ENCODE assay signal across 8 cellular contexts in the genomic region with DNA sequence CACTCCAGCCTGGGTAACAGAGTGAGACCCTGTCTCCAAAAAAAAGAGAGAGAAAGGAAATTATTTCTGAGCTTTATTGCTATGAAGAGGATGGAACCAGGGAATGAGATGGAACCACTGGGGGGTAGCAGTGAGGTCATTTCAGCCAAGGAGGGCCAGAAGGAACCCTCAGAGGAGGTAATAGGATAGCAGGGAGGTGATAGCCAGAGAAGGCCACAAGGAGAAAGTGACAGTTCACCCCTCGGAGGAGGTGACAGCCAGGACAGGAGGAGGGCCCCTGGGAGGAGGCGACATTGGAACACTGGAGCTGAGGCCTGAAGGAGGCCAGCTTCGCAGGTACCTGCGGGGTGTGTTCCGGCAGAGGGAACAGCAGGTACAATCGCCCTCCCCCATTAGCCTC. TPM values are rescaled to one million over a fixed set of nuclear protein-coding genes. Genes with fewer than 3 reads are reported as not detected.
DNase-seq lines count a peak whose midpoint lies in the region; ATAC-seq and TF ChIP-seq lines count a peak whose summit lies in the region.

No MANE protein-coding gene starts in this region.

- no peaks in the 10 kb centered on the region for H3K27me3 ChIP-seq in heart right ventricle
- no peaks in the 10 kb centered on the region for H3K27me3 ChIP-seq in PC-3 (ENCODE audit: low read length)
- H3K27me3 ChIP-seq in duodenal mucosa (ENCODE audit: control insufficient read depth in 1 of 2, insufficient read depth in 2 of 2, low read length in 2 of 2): no peaks in the 10 kb centered on the region

- H3K9ac ChIP-seq in PC-3 (ENCODE audit: low read length) (0 out of 2 replicates have a peak overlapping the region, but pooled peaks have one; percentile 11), duodenal mucosa (ENCODE audit: low read depth in 1 of 2, low read length in 2 of 2) (peak overlapping the region; percentile 84 to 86)

- POLR2A ChIA-PET in PC-3 (lab: Charles Lee; ENCODE audit: unreplicated experiment): interaction anchor here (0.5 kb wide), 1 partner anchor 9 kb away, joined by 14 read pairs; no protein-coding TSS in a partner anchor

- H3K27ac Mint-ChIP-seq in osteocyte (ENCODE audit: unreplicated experiment): no peak overlapping the region

- no peaks in the 10 kb centered on the region for H3K9me2 ChIP-seq in PC-3 (replicated peaks; ENCODE audit: low read length)

- BruUV-seq in PC-3 (replicated peaks; lab: Mats Ljungman, UMichigan): no TSS peak

- peak overlapping the region; percentile 81 for H3K4me3 Mint-ChIP-seq in osteocyte (ENCODE audit: unreplicated experiment)

- CTCF ChIA-PET in PC-3 (lab: Charles Lee): interaction anchor here (0.5 to 1.1 kb wide), 5 partner anchors 11 to 77 kb away, joined by 3 to 8 read pairs (median 3); no protein-coding TSS in a partner anchor

- peak in 2 of 8 donors; percentile 6 to 31 for ATAC-seq in heart right ventricle
- no peak for ATAC-seq in left ventricle myocardium superior
- peak; percentile 59 for ATAC-seq in PC-3
- no peak for ATAC-seq in GM21717 (IDR thresholded peaks at IDR 0.05; ENCODE audit: unreplicated experiment)

- H4K20me1 ChIP-seq in PC-3 (ENCODE audit: low read length): no peaks in the 10 kb centered on the region

- TF ChIP-seq CTCF in heart right ventricle (IDR thresholded peaks at IDR 0.05) (peak in 4 of 9 donors; percentile 9 to 30 (median 24)), PC-3 (conservative IDR thresholded peaks at IDR 0.05; ENCODE audit: low read depth, low read length) (peak; percentile 48), osteocyte (IDR thresholded peaks at IDR 0.05) (peak; percentile 22)

- DNase-seq in heart right ventricle (no peak), left ventricle myocardium superior (no peak), PC-3 (peak; percentile 28), osteocyte (ENCODE audit: extremely low spot score, unreplicated experiment) (no peak), mucosa of gallbladder (ENCODE audit: low spot score) (no peak), retina (no peak)

- no peaks in the 10 kb centered on the region for H3F3A ChIP-seq in PC-3 (ENCODE audit: low read length, unreplicated experiment)

- H3K4me1 ChIP-seq in heart right ventricle (peaks cover 10 to 37% (median 21%) of the 10 kb centered on the region in 9 donors), PC-3 (ENCODE audit: insufficient read depth, low read length) (peaks cover 24% of the 10 kb centered on the region), duodenal mucosa (ENCODE audit: control insufficient read depth in 1 of 2, insufficient read depth in 2 of 2, low read length in 2 of 2) (peaks cover 15 to 31% of the 10 kb centered on the region in 2 donors)

- no peaks in the 10 kb centered on the region for H3K27me3 Mint-ChIP-seq in osteocyte (ENCODE audit: unreplicated experiment)

- peaks cover 10% of the 10 kb centered on the region for H3K36me3 Mint-ChIP-seq in osteocyte (ENCODE audit: unreplicated experiment)

- H3K27ac ChIP-seq in heart right ventricle (peak overlapping the region in 6 of 10 donors; percentile 74 to 91 (median 87)), PC-3 (ENCODE audit: low read length) (no peak overlapping the region), duodenal mucosa (ENCODE audit: low read depth, low read length) (no peak overlapping the region)

- intact Hi-C loops in heart right ventricle (cut with DNase I) (loop anchor here in 2 of 10 donors (5.0 kb wide), 2 partner anchors 48 to 62 kb away; a partner anchor contains a TSS), left ventricle myocardium superior (cut with micrococcal nuclease) (no loop called here), PC-3 (cut with micrococcal nuclease) (no loop called here)

- peak overlapping the region; percentile 91 for H3K4me2 ChIP-seq in PC-3 (ENCODE audit: low read length)

- H3K4me1 Mint-ChIP-seq in osteocyte (ENCODE audit: unreplicated experiment): peaks cover 14% of the 10 kb centered on the region

- peak overlapping the region; percentile 72 for H2AFZ ChIP-seq in PC-3 (ENCODE audit: low read length)

- H3K36me3 ChIP-seq in heart right ventricle (peaks cover 0 to 21% (median 0%) of the 10 kb centered on the region in 9 donors), PC-3 (ENCODE audit: low read depth, low read length) (no peaks in the 10 kb centered on the region), duodenal mucosa (ENCODE audit: control insufficient read depth in 1 of 2, insufficient read depth in 2 of 2, low read length in 2 of 2) (peaks cover 0 to 9% of the 10 kb centered on the region in 2 donors)

- H3K4me3 ChIP-seq in heart right ventricle (peak overlapping the region in 9 of 10 donors; percentile 63 to 97 (median 91)), PC-3 (ENCODE audit: low read length) (peak overlapping the region; percentile 85), duodenal mucosa (ENCODE audit: low read depth in 1 of 2, low read length in 2 of 2) (peak overlapping the region; percentile 83 to 90)

- H3K79me2 ChIP-seq in PC-3 (ENCODE audit: low read length): no peaks in the 10 kb centered on the region

- 41 to 43% methylated on average over 6 of the region's 6 CpGs for WGBS in heart right ventricle, 2 donors

- no peaks in the 10 kb centered on the region for H3K9me3 ChIP-seq in heart right ventricle
- H3K9me3 ChIP-seq in PC-3 (ENCODE audit: low read length): no peaks in the 10 kb centered on the region
- H3K9me3 ChIP-seq in duodenal mucosa (ENCODE audit: control insufficient read depth in 1 of 2, low read length in 2 of 2): no peaks in the 10 kb centered on the region

- H3K9me3 Mint-ChIP-seq in osteocyte (ENCODE audit: unreplicated experiment): no peaks in the 10 kb centered on the region

RNA-seq across cellular contexts. Expression of a gene that starts 0.7 kb away (rescaled TPM):
- 10 to 100 TPM; 36.0 to 61.3 (median 46.8) TPM for total RNA-seq in heart right ventricle
- 10 to 100 TPM; 10.0 to 27.2 TPM for polyA plus RNA-seq in heart right ventricle
- 41.2 TPM for total RNA-seq in left ventricle myocardium superior
- 9.6 and 11.4 TPM in 2 replicates for total RNA-seq in PC-3 (2014; rRNA removed)
- 36.1 and 38.5 TPM in 2 replicates for total RNA-seq in osteocyte
- 56.6 TPM for total RNA-seq in mucosa of gallbladder

RNA-seq across cellular contexts. Expression of a gene that starts 16.8 kb away (rescaled TPM):
- total RNA-seq in heart right ventricle: 100 to 1,000 TPM in 1 of 10 donors, 10 to 100 TPM in 9; 73.2 to 114 (median 93.3) TPM
- 100 to 1,000 TPM; 135 to 163 TPM for polyA plus RNA-seq in heart right ventricle
- 98.0 TPM for total RNA-seq in left ventricle myocardium superior
- total RNA-seq in PC-3 (2014; rRNA removed): 713 and 856 TPM in 2 replicates
- total RNA-seq in osteocyte: 92.1 and 98.1 TPM in 2 replicates
- total RNA-seq in mucosa of gallbladder: 92.9 TPM

RNA-seq across cellular contexts. Expression of a gene that starts 46.3 kb away (rescaled TPM):
- 1 to 10 TPM in 4 of 10 donors, under 1 TPM in 6; 0.44 to 2.5 (median 0.79) TPM for total RNA-seq in heart right ventricle
- under 1 TPM; 0.44 to 0.62 TPM for polyA plus RNA-seq in heart right ventricle
- total RNA-seq in left ventricle myocardium superior: 0.27 TPM
- 84.3 and 105 TPM in 2 replicates for total RNA-seq in PC-3 (2014; rRNA removed)
- 41.9 and 47.9 TPM in 2 replicates for total RNA-seq in osteocyte
- total RNA-seq in mucosa of gallbladder: 76.0 TPM

RNA-seq across cellular contexts. Expression of a gene that starts 57.7 kb away (rescaled TPM):
- total RNA-seq in heart right ventricle: 10 to 100 TPM in 1 of 10 donors, 1 to 10 TPM in 7, under 1 TPM in 2; 0.57 to 13.3 (median 1.8) TPM
- polyA plus RNA-seq in heart right ventricle: 1 to 10 TPM; 1.1 to 2.2 TPM
- total RNA-seq in left ventricle myocardium superior: 2.9 TPM
- not detected in 2 replicates for total RNA-seq in PC-3 (2014; rRNA removed)
- total RNA-seq in osteocyte: 0.16 TPM in 1 of 2 replicates, not detected in the other
- 7.8 TPM for total RNA-seq in mucosa of gallbladder

RNA-seq across cellular contexts. Expression of a gene that starts 58.3 kb away (rescaled TPM):
- 100 to 1,000 TPM in 9 of 10 donors, 10 to 100 TPM in 1; 93.7 to 195 (median 133) TPM for total RNA-seq in heart right ventricle
- 100 to 1,000 TPM; 103 to 278 TPM for polyA plus RNA-seq in heart right ventricle
- 89.2 TPM for total RNA-seq in left ventricle myocardium superior
- total RNA-seq in PC-3 (2014; rRNA removed): 151 and 157 TPM in 2 replicates
- 203 and 241 TPM in 2 replicates for total RNA-seq in osteocyte
- 303 TPM for total RNA-seq in mucosa of gallbladder

Comparison
In these comparisons a context has a peak if more than half of its experiments do, and no peak if none do; other contexts are left out.
1. H3K27ac ChIP-seq: peak in heart right ventricle (6 of 10); none in PC-3 (single experiment) and duodenal mucosa (single experiment).
2. RNA of a gene that starts 46.3 kb away (total RNA-seq): 84.3 to 105 TPM in PC-3, 76.0 TPM in mucosa of gallbladder (single experiment) and 41.9 to 47.9 TPM in osteocyte; 0.44 to 2.5 TPM in heart right ventricle and 0.27 TPM in left ventricle myocardium superior (single experiment); every median in the first group is over 10 times any median in the second.
3. Peak in every context shown above with its lines, with median percentiles within 50 percentile points of each other: H3K4me3 ChIP-seq.